ENCODE assay signal across 1 cellular context in genomic region chr20:21303061-21303871, GRCh38.
TF ChIP-seq lines count a peak whose summit lies in the region.

Gene XRN2 (plus strand): TSS chr20:21303331. CDS start chr20:21303399, 68 bp downstream.

TF ChIP-seq in HepG2, 621 proteins besides CTCF, POLR2A, EP300 and RAD21 (continued from another document and continues in another):
- no peak; the same call in 1 of the 2 replicates for TF ChIP-seq THAP8 (CRISPR knock-in tag; IDR thresholded peaks at IDR 0.05; ENCODE audit: borderline replicate concordance)
- peak; percentile 65 for TF ChIP-seq TRAFD1 (CRISPR knock-in tag; IDR thresholded peaks at IDR 0.05; ENCODE audit: borderline replicate concordance)
- TF ChIP-seq REXO4 (CRISPR knock-in tag; IDR thresholded peaks at IDR 0.05; ENCODE audit: borderline replicate concordance): peak; percentile 96
- peak; percentile 86; the same call in 1 of the 2 replicates for TF ChIP-seq KLF13 (CRISPR knock-in tag; IDR thresholded peaks at IDR 0.05)
- peak; percentile 77; the same call in 1 of the 2 replicates for TF ChIP-seq CREBL2 (CRISPR knock-in tag; IDR thresholded peaks at IDR 0.05; ENCODE audit: borderline replicate concordance)
- TF ChIP-seq ERF (CRISPR knock-in tag; IDR thresholded peaks at IDR 0.05): peak; percentile 83; the same call in 1 of the 2 replicates
- no peak for TF ChIP-seq SRSF4 (IDR thresholded peaks at IDR 0.05; ENCODE audit: low read depth, low read length, poor library complexity, severe bottlenecking)
- peak; percentile 34; the same call in 1 of the 2 replicates for TF ChIP-seq ZNF362 (CRISPR knock-in tag; IDR thresholded peaks at IDR 0.05; ENCODE audit: borderline replicate concordance)
- TF ChIP-seq KMT2B (CRISPR knock-in tag; IDR thresholded peaks at IDR 0.05): peak; percentile 98
- peak; percentile 85 for TF ChIP-seq UBTF (CRISPR knock-in tag; IDR thresholded peaks at IDR 0.05)
- no peak; the same call in 1 of the 2 replicates for TF ChIP-seq ZNF670 (CRISPR knock-in tag; IDR thresholded peaks at IDR 0.05; ENCODE audit: borderline replicate concordance)
- TF ChIP-seq KDM2A (CRISPR knock-in tag; IDR thresholded peaks at IDR 0.05; ENCODE audit: borderline replicate concordance, low read depth): peak; percentile 96
- TF ChIP-seq POLR2AphosphoS2 (IDR thresholded peaks at IDR 0.05; ENCODE audit: low read depth, low read length): peak; percentile 84
- peak; percentile 72; the same call in 1 of the 2 replicates for TF ChIP-seq HMGXB3 (CRISPR knock-in tag; IDR thresholded peaks at IDR 0.05; ENCODE audit: borderline replicate concordance)
- peak; percentile 81 for TF ChIP-seq HNRNPUL1 (IDR thresholded peaks at IDR 0.05; ENCODE audit: low read depth, low read length)
- peak; percentile 94 for TF ChIP-seq ELF4 (CRISPR knock-in tag; IDR thresholded peaks at IDR 0.05; ENCODE audit: borderline replicate concordance)
- TF ChIP-seq ZEB1 (IDR thresholded peaks at IDR 0.05; ENCODE audit: insufficient replicate concordance, low read depth): peak; percentile 66
- peak; percentile 90 for TF ChIP-seq ZNF33B (CRISPR knock-in tag; IDR thresholded peaks at IDR 0.05)
- peak; percentile 72 for TF ChIP-seq HIC2 (CRISPR knock-in tag; IDR thresholded peaks at IDR 0.05; ENCODE audit: low read depth)
- TF ChIP-seq ISL2 (CRISPR knock-in tag; IDR thresholded peaks at IDR 0.05): peak; percentile 57
- TF ChIP-seq RFX1 (IDR thresholded peaks at IDR 0.05): peak; percentile 77; the same call in 1 of the 2 replicates
- TF ChIP-seq SMAD3 (CRISPR knock-in tag; IDR thresholded peaks at IDR 0.05): peak; percentile 84
- peak; percentile 94 for TF ChIP-seq HDAC1 (CRISPR knock-in tag; IDR thresholded peaks at IDR 0.05)
- TF ChIP-seq NFATC3 (CRISPR knock-in tag; IDR thresholded peaks at IDR 0.05): 0 out of 2 replicates have a peak, but pooled peaks have one; percentile 65
- peak; percentile 86 for TF ChIP-seq PTBP1 (IDR thresholded peaks at IDR 0.05; ENCODE audit: low read depth, low read length, poor library complexity, severe bottlenecking)
- TF ChIP-seq EZH2 (conservative IDR thresholded peaks at IDR 0.05; ENCODE audit: low read depth, low read length): no peak
- peak; percentile 98 for TF ChIP-seq JARID2 (CRISPR knock-in tag; IDR thresholded peaks at IDR 0.05; ENCODE audit: insufficient replicate concordance)
- TF ChIP-seq MTF1 (CRISPR knock-in tag; IDR thresholded peaks at IDR 0.05): 0 out of 2 replicates have a peak, but pooled peaks have one; percentile 42
- TF ChIP-seq ATF3 (CRISPR knock-in tag; IDR thresholded peaks at IDR 0.05): peak; percentile 94
- TF ChIP-seq ZNF788 (CRISPR knock-in tag; IDR thresholded peaks at IDR 0.05; ENCODE audit: borderline replicate concordance): peak; percentile 89; the same call in 1 of the 2 replicates
- TF ChIP-seq MAF1 (CRISPR knock-in tag; IDR thresholded peaks at IDR 0.05; ENCODE audit: borderline replicate concordance): no peak
- no peak for TF ChIP-seq ZNF280B (CRISPR knock-in tag; IDR thresholded peaks at IDR 0.05; ENCODE audit: borderline replicate concordance)
- peak; percentile 100 for TF ChIP-seq ZFY (CRISPR knock-in tag; IDR thresholded peaks at IDR 0.05)
- peak; percentile 69 for TF ChIP-seq SP2 (CRISPR knock-in tag; IDR thresholded peaks at IDR 0.05)
- TF ChIP-seq NCOR1 (IDR thresholded peaks at IDR 0.05; ENCODE audit: borderline replicate concordance, low read length): 0 out of 2 replicates have a peak, but pooled peaks have one; percentile 51
- no peak for TF ChIP-seq GLMP (CRISPR knock-in tag; IDR thresholded peaks at IDR 0.05; ENCODE audit: borderline replicate concordance)
- TF ChIP-seq PITX1 (CRISPR knock-in tag; IDR thresholded peaks at IDR 0.05): no peak; the same call in 1 of the 2 replicates
- TF ChIP-seq ZNF576 (CRISPR knock-in tag; IDR thresholded peaks at IDR 0.05): no peak
- TF ChIP-seq DPF2 (CRISPR knock-in tag; IDR thresholded peaks at IDR 0.05; ENCODE audit: borderline replicate concordance, low read depth): 0 out of 2 replicates have a peak, but pooled peaks have one; percentile 40
- 0 out of 2 replicates have a peak, but pooled peaks have one; percentile 57 for TF ChIP-seq ZNF513 (CRISPR knock-in tag; conservative IDR thresholded peaks at IDR 0.05)
- TF ChIP-seq TBX2 (CRISPR knock-in tag; IDR thresholded peaks at IDR 0.05; ENCODE audit: borderline replicate concordance): peak; percentile 81
- TF ChIP-seq ZNF501 (CRISPR knock-in tag; IDR thresholded peaks at IDR 0.05): peak; percentile 97
- peak; percentile 88; the same call in 1 of the 2 replicates for TF ChIP-seq ZNF672 (CRISPR knock-in tag; IDR thresholded peaks at IDR 0.05)
- peak; percentile 89; the same call in 1 of the 2 replicates for TF ChIP-seq RFXAP (CRISPR knock-in tag; IDR thresholded peaks at IDR 0.05; ENCODE audit: borderline replicate concordance)
